ENCODE assay signal across 8 cellular contexts in the genomic region with DNA sequence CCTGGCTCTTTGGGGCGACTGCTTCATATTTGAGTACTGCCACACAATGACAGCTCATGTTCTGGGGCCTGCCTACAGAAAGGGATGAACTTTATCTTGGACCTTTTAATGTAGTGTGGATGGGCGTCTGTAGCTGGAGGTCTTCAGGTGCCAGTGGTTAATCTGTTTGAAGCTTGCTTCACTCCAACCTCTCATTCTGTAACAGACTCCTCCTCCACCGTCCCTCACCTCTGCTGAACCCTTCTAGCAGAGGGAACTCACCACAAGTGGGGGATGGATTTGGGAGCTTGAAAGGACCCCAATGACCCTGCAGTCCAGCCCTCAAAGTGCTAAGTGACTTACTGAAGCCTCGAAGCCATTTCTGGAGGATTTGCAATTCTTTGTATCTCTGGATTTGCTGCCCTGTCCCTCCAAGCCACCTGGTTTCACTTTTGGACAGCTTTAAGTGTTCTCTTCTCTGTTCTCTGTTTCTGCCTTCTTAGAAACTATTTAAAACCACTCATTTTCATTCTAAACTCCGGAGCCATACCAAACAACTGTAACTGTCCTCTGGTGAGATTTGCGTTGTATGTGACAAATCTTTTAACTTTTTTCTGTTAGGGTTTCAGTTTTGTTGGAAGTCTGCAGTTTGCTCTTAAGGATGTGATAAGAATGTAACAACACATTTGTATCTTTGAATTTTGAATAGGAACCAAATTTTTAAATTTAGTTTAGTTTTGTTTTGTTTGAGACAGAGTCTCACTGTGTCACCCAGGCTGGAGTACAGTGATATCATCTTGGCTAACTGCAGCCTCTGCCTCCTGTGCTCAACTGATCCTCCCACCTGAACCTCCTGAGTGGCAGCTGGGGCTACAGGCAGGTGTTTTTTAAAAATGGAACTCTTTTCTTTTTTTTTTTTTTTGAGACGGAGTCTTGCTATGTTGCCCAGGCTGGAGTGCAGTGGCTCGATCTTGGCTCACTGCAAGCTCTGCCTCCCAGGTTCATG. TPM values are rescaled to one million over a fixed set of nuclear protein-coding genes. Genes with fewer than 3 reads are reported as not detected.
DNase-seq lines count a peak whose midpoint lies in the region; ATAC-seq lines count a peak whose summit lies in the region.

No MANE protein-coding gene starts in this region.

- H3K9ac ChIP-seq in mesenchymal stem cell (ENCODE audit: low read length): peak overlapping the region; percentile 30

- no peak overlapping the region for H2BK120ac ChIP-seq in mesenchymal stem cell (ENCODE audit: low read depth, low read length)

- no peak overlapping the region for H3K4me3 ChIP-seq in mesenchymal stem cell (ENCODE audit: insufficient read depth in 1 of 2, low read depth in 1 of 2, low read length in 2 of 2)

- no peaks in the 10 kb centered on the region for H3K27me3 ChIP-seq in mesenchymal stem cell (ENCODE audit: control insufficient read depth in 1 of 2, insufficient read depth in 1 of 2, low read length in 2 of 2)

- no peak overlapping the region for H3K14ac ChIP-seq in mesenchymal stem cell (ENCODE audit: low read length in 2 of 2)

- H2BK12ac ChIP-seq in mesenchymal stem cell (ENCODE audit: low read length in 2 of 2): no peak overlapping the region

- H3K9me3 ChIP-seq in mesenchymal stem cell (ENCODE audit: control insufficient read depth, low read length): no peaks in the 10 kb centered on the region

- no peak overlapping the region for H3K23ac ChIP-seq in mesenchymal stem cell (ENCODE audit: low read length in 2 of 2)

- H3K4me2 ChIP-seq in mesenchymal stem cell (ENCODE audit: low read length, poor library complexity, severe bottlenecking): no peak overlapping the region

- H2BK15ac ChIP-seq in mesenchymal stem cell (ENCODE audit: low read depth, poor library complexity, severe bottlenecking): no peak overlapping the region

- ATAC-seq in GM18867 (IDR thresholded peaks at IDR 0.05; ENCODE audit: unreplicated experiment) (peak; percentile 94), GM21529 (IDR thresholded peaks at IDR 0.05; ENCODE audit: unreplicated experiment) (peak; percentile 96), HG03469 (IDR thresholded peaks at IDR 0.05; ENCODE audit: unreplicated experiment) (peak; percentile 79)

- no peak overlapping the region for H2BK5ac ChIP-seq in mesenchymal stem cell (ENCODE audit: low read depth, low read length, poor library complexity, severe bottlenecking)

- H4K91ac ChIP-seq in mesenchymal stem cell (ENCODE audit: low read length): no peak overlapping the region

- DNase-seq in mesenchymal stem cell (no peak), middle frontal gyrus (ENCODE audit: extremely low spot score, low spot score) (no peak), OCI-M2 (lab: John Stamatoyannopoulos, UW; ENCODE audit: unreplicated experiment) (no peak), CD1c-positive myeloid dendritic cell (ENCODE audit: extremely low spot score) (no peak)
- DNase-seq in activated effector memory CD4-positive, alpha-beta T cell treated with anti-CD3 and anti-CD28 coated beads, Interleukin-2, amount 50 U/mL, for 16 hours: no peak

- H2AK5ac ChIP-seq in mesenchymal stem cell (ENCODE audit: low read length, severe bottlenecking): no peak overlapping the region

- no peak overlapping the region for H4K8ac ChIP-seq in mesenchymal stem cell (ENCODE audit: low read length)

- no peak overlapping the region for H2AFZ ChIP-seq in mesenchymal stem cell (ENCODE audit: low read depth, low read length)

- H3K27ac ChIP-seq in mesenchymal stem cell (ENCODE audit: low read length, poor library complexity, severe bottlenecking): no peak overlapping the region

- no peak overlapping the region for H3K4ac ChIP-seq in mesenchymal stem cell (ENCODE audit: low read depth in 1 of 2, low read length in 2 of 2)

- H3K18ac ChIP-seq in mesenchymal stem cell (ENCODE audit: low read depth in 1 of 2, low read length in 2 of 2): no peak overlapping the region

- H3K79me1 ChIP-seq in mesenchymal stem cell (replicated peaks; ENCODE audit: low read length, poor library complexity, severe bottlenecking): no peaks in the 10 kb centered on the region

- peaks cover 2% of the 10 kb centered on the region for H3K4me1 ChIP-seq in mesenchymal stem cell (ENCODE audit: control insufficient read depth, insufficient read depth, low read depth, low read length)

- WGBS in mesenchymal stem cell: 89% methylated on average over 4 of the region's 8 CpGs

- H3K36me3 ChIP-seq in mesenchymal stem cell (ENCODE audit: control insufficient read depth in 1 of 2, insufficient read depth in 2 of 2, low read depth in 1 of 2, low read length in 2 of 2): peaks cover 0 to 5% of the 10 kb centered on the region in 2 experiments

RNA-seq across cellular contexts. Expression of a gene that starts 37.0 kb away (rescaled TPM):
- 12.5 TPM for polyA plus RNA-seq in mesenchymal stem cell (2013, experiment 1 of 2)
- 10.6 TPM for polyA plus RNA-seq in mesenchymal stem cell (2013, experiment 2 of 2)

RNA-seq across cellular contexts. Expression of a gene that starts 40.4 kb away (rescaled TPM):
- 0.47 TPM for polyA plus RNA-seq in mesenchymal stem cell (2013, experiment 1 of 2)
- 0.53 TPM for polyA plus RNA-seq in mesenchymal stem cell (2013, experiment 2 of 2)
